ENCODE assay signal across 8 cellular contexts in genomic region chr16:57447142-57447962, GRCh38. TPM values are rescaled to one million over a fixed set of nuclear protein-coding genes. Genes with fewer than 3 reads are reported as not detected.
DNase-seq lines count a peak whose midpoint lies in the region; ATAC-seq and TF ChIP-seq lines count a peak whose summit lies in the region.

Gene CIAPIN1, minus strand, starts transcription at chr16:57447385. Its CDS starts 6,457 bp downstream, at chr16:57440928.
Gene COQ9, plus strand, starts transcription at chr16:57447479. Its CDS starts 27 bp downstream, at chr16:57447506.

- no peaks in the 10 kb centered on the region for H3K36me3 ChIP-seq in parathyroid adenoma (ENCODE audit: control insufficient read depth, insufficient read depth, low read length)
- H3K36me3 ChIP-seq in tibial artery: peaks cover 6 to 18% (median 7%) of the 10 kb centered on the region in 3 donors

- H3K27me3 ChIP-seq in parathyroid adenoma (ENCODE audit: control insufficient read depth, insufficient read depth, low read length) (no peaks in the 10 kb centered on the region), tibial artery (no peaks in the 10 kb centered on the region)

- TF ChIP-seq CTCF in GM12872 (IDR thresholded peaks at IDR 0.05; ENCODE audit: insufficient read depth, low read depth, low read length) (0 out of 3 replicates have a peak, but pooled peaks have one; percentile 8), parathyroid adenoma (IDR thresholded peaks at IDR 0.05) (no peak), tibial artery (IDR thresholded peaks at IDR 0.05) (no peak)

- H3K9ac ChIP-seq in parathyroid adenoma: peak within 1 kb of the TSS; percentile 96

- H3K9me3 ChIP-seq in parathyroid adenoma (ENCODE audit: control insufficient read depth, low read length) (no peaks in the 10 kb centered on the region), tibial artery (no peaks in the 10 kb centered on the region)

- peak within 1 kb of the TSS; percentile 73 for H3K4me2 ChIP-seq in parathyroid adenoma (ENCODE audit: low read length)

- peak within 1 kb of the TSS; percentile 89 for H2AFZ ChIP-seq in parathyroid adenoma

- DNase-seq in NCI-H1417 (lab: John Stamatoyannopoulos, UW) (peak; percentile 86 to 96 (median 93)), SW 1271 (lab: John Stamatoyannopoulos, UW) (peak; percentile 56 to 67), Right ventricle myocardium superior (peak; percentile 98), tibial artery (peak; percentile 93 to 96)
- DNase-seq in activated naive CD8-positive, alpha-beta T cell treated with anti-CD3 and anti-CD28 coated beads, Interleukin-2, amount 50 U/mL, for 16 hours (ENCODE audit: low read depth, low spot score): peak; percentile 82

- H3K27ac ChIP-seq in parathyroid adenoma: peak within 1 kb of the TSS; percentile 86
- H3K27ac ChIP-seq in tibial artery: peak within 1 kb of the TSS; percentile 87 to 93

- intact Hi-C loops in Right ventricle myocardium superior (cut with DNase I) (no loop called here), tibial artery (cut with DNase I; ENCODE audit: low total_unique reads) (no loop called here)

- peaks cover 31% of the 10 kb centered on the region for H3K79me2 ChIP-seq in parathyroid adenoma

- ATAC-seq in HG02759 (IDR thresholded peaks at IDR 0.05; ENCODE audit: unreplicated experiment) (peak; percentile 99), Right ventricle myocardium superior (ENCODE audit: poor library complexity) (peak; percentile 99)

- H3K4me3 ChIP-seq in parathyroid adenoma (ENCODE audit: low read depth, low read length) (peak within 1 kb of the TSS; percentile 86), tibial artery (peak within 1 kb of the TSS; percentile 90 to 98)

- H3K4me1 ChIP-seq in parathyroid adenoma (peaks cover 14% of the 10 kb centered on the region), tibial artery (peaks cover 0 to 27% (median 14%) of the 10 kb centered on the region in 4 donors)

RNA-seq across cellular contexts. Expression of gene CIAPIN1, which starts in this region (rescaled TPM):
- total RNA-seq in Right ventricle myocardium superior: 41.8 TPM

RNA-seq across cellular contexts. Expression of gene COQ9, which starts in this region (rescaled TPM):
- total RNA-seq in Right ventricle myocardium superior: 225 TPM

Comparison
In these comparisons a context has a peak if more than half of its experiments do, and no peak if none do; other contexts are left out.
1. Peak in every context shown above with its lines: DNase-seq, ATAC-seq, H3K4me3 ChIP-seq and H3K27ac ChIP-seq.